23 cellular contexts compared by ENCODE assay signal in genomic region chr11:16920559-16920958, GRCh38.
"Had no signal": no experiment of that assay in that cellular context is flagged by ENCODE, and none has a peak within 500 bp of the region (broad histone marks: within the 10 kb centered on the region; RNA-seq: fewer than 3 reads in every experiment).

No MANE protein-coding gene starts in this region.

- H3K9me3 Mint-ChIP-seq: dendritic cell treated with granulocyte-macrophage colony-stimulating factor and Interleukin-4, amounts not matched to agents 40 ng/mL and 50 ng/mL, for 4 days; stimulated activated memory B cell treated with anti-CD40 and anti-IgM and Interleukin-4, amounts not matched to agents 10 μg/mL and 1 μg/mL and 100 μg/mL, for 72 hours had no signal

- DNase-seq: effector CD8-positive, alpha-beta T cell; endodermal cell; foreskin fibroblast; gastrocnemius medialis; head of caudate nucleus; mesenchymal stem cell; naive thymus-derived CD8-positive, alpha-beta T cell; nephron progenitor cell; nucleus accumbens; psoas muscle; right cardiac atrium; sigmoid colon; spleen; stimulated activated CD4-positive, alpha-beta T cell treated with anti-CD3 and anti-CD28 coated beads, Interleukin-4, amount 100 ng/mL, for 4 hours; stimulated activated naive CD8-positive, alpha-beta T cell treated with anti-CD3 and anti-CD28 coated beads, Interleukin-15, Interleukin-2, amounts not matched to agents 100 U/mL and 50 U/mL, for 24 hours; substantia nigra had no signal

- H3K27me3 ChIP-seq: gastrocnemius medialis had no signal

- H3K27me3 Mint-ChIP-seq: stimulated activated memory B cell treated with anti-CD40 and anti-IgM and Interleukin-4, amounts not matched to agents 10 μg/mL and 1 μg/mL and 100 μg/mL, for 72 hours had no signal

- H3K27ac ChIP-seq: gastrocnemius medialis, psoas muscle, sigmoid colon, spleen, thoracic aorta, tibial nerve had no signal

- FAIRE-seq: colon, keratinocyte had no signal

- H3K4me3 Mint-ChIP-seq: dendritic cell treated with granulocyte-macrophage colony-stimulating factor and Interleukin-4, amounts not matched to agents 40 ng/mL and 50 ng/mL, for 4 days; endodermal cell; mesothelial cell of epicardium; naive thymus-derived CD8-positive, alpha-beta T cell; nephron progenitor cell; stimulated activated memory B cell treated with anti-CD40 and anti-IgM and Interleukin-4, amounts not matched to agents 10 μg/mL and 1 μg/mL and 100 μg/mL, for 72 hours had no signal

- H3K27ac Mint-ChIP-seq: dendritic cell treated with granulocyte-macrophage colony-stimulating factor and Interleukin-4, amounts not matched to agents 40 ng/mL and 50 ng/mL, for 4 days; endodermal cell; mesothelial cell of epicardium; naive thymus-derived CD8-positive, alpha-beta T cell; nephron progenitor cell; stimulated activated memory B cell treated with anti-CD40 and anti-IgM and Interleukin-4, amounts not matched to agents 10 μg/mL and 1 μg/mL and 100 μg/mL, for 72 hours had no signal

- H3K9me3 ChIP-seq: gastrocnemius medialis, psoas muscle, sigmoid colon, spleen, thoracic aorta, tibial nerve had no signal

- H3K36me3 ChIP-seq: gastrocnemius medialis, sigmoid colon, spleen, thoracic aorta, tibial nerve had no signal

- H3K36me3 Mint-ChIP-seq: naive thymus-derived CD8-positive, alpha-beta T cell had no signal

- H3K4me3 ChIP-seq: gastrocnemius medialis, psoas muscle, sigmoid colon, spleen, thoracic aorta, tibial nerve had no signal
